ENCODE assay signal across 24 cellular contexts in genomic region chr14:44745371-44745770, GRCh38.
"Had no signal": no experiment of that assay in that cellular context is flagged by ENCODE, and none has a peak within 500 bp of the region (broad histone marks: within the 10 kb centered on the region; RNA-seq: fewer than 3 reads in every experiment).

No MANE protein-coding gene starts in this region.

- H3K36me3 ChIP-seq: neural progenitor cell, pancreas, prostate gland, right lobe of liver, sigmoid colon, stomach, thoracic aorta, thyroid gland, tibial nerve, vagina had no signal

- H3K27me3 ChIP-seq: neural progenitor cell, pancreas, right lobe of liver, sigmoid colon, stomach, thyroid gland, tibial nerve, vagina had no signal

- H3K36me3 Mint-ChIP-seq: naive B cell; neural progenitor cell; stimulated activated naive B cell treated with anti-CD40 and anti-IgM and Interleukin-4, amounts not matched to agents 10 μg/mL and 1 μg/mL and 100 μg/mL, for 72 hours; type B pancreatic cell had no signal

- H3K4me1 Mint-ChIP-seq: naive B cell; naive thymus-derived CD8-positive, alpha-beta T cell; neural progenitor cell; stimulated activated naive B cell treated with anti-CD40 and anti-IgM and Interleukin-4, amounts not matched to agents 10 μg/mL and 1 μg/mL and 100 μg/mL, for 72 hours had no signal

- ATAC-seq: naive thymus-derived CD8-positive, alpha-beta T cell; pancreas; right cardiac atrium; right lobe of liver had no signal

- H3K4me1 ChIP-seq: neural progenitor cell, pancreas, prostate gland, right lobe of liver, sigmoid colon, stomach, thyroid gland, tibial nerve, vagina had no signal

- H3K27ac Mint-ChIP-seq: naive B cell; nephron; neural progenitor cell; stimulated activated naive B cell treated with anti-CD40 and anti-IgM and Interleukin-4, amounts not matched to agents 10 μg/mL and 1 μg/mL and 100 μg/mL, for 72 hours; stimulated activated naive CD8-positive, alpha-beta T cell treated with anti-CD3 and anti-CD28 coated beads, Interleukin-15, Interleukin-2, amounts not matched to agents 100 ng/mL and 50 ng/mL, for 24 hours; type B pancreatic cell had no signal

- H3K4me3 Mint-ChIP-seq: naive B cell; naive thymus-derived CD8-positive, alpha-beta T cell; nephron; neural progenitor cell; stimulated activated naive B cell treated with anti-CD40 and anti-IgM and Interleukin-4, amounts not matched to agents 10 μg/mL and 1 μg/mL and 100 μg/mL, for 72 hours; stimulated activated naive CD8-positive, alpha-beta T cell treated with anti-CD3 and anti-CD28 coated beads, Interleukin-15, Interleukin-2, amounts not matched to agents 100 ng/mL and 50 ng/mL, for 24 hours; type B pancreatic cell had no signal

- DNase-seq: naive B cell; naive thymus-derived CD8-positive, alpha-beta T cell; occipital lobe; pancreas; right cardiac atrium; right lobe of liver; sigmoid colon; small intestine; stimulated activated CD4-positive, alpha-beta T cell treated with anti-CD3 and anti-CD28 coated beads, Interleukin-15, amount 100 ng/mL, for 24 hours; stimulated activated CD4-positive, alpha-beta T cell treated with anti-CD3 and anti-CD28 coated beads, Interleukin-2, amount 100 ng/mL, for 24 hours; stimulated activated CD4-positive, alpha-beta T cell treated with anti-CD3 and anti-CD28 coated beads, Interleukin-2, amount 100 ng/mL, for 48 hours; stimulated activated CD4-positive, alpha-beta T cell treated with anti-CD3 and anti-CD28 coated beads, Interleukin-4, amount 100 ng/mL, for 24 hours; stimulated activated naive B cell treated with anti-CD40 and anti-IgM and Interleukin-4, amounts not matched to agents 10 μg/mL and 1 μg/mL and 100 μg/mL, for 72 hours; stimulated activated naive CD4-positive, alpha-beta T cell treated with Interleukin-2 at 50 U/mL for 16 hours; stomach; thyroid gland had no signal

- H3K4me3 ChIP-seq: neural progenitor cell, pancreas, prostate gland, right lobe of liver, sigmoid colon, stomach, thoracic aorta, thyroid gland, tibial nerve, vagina had no signal

- H3K9me3 ChIP-seq: pancreas, prostate gland, right lobe of liver, sigmoid colon, thoracic aorta, thyroid gland, vagina had no signal

- H3K27ac ChIP-seq: neural progenitor cell, pancreas, prostate gland, right lobe of liver, sigmoid colon, stomach, thoracic aorta, thyroid gland, tibial nerve, vagina had no signal
